Comparison of ENCODE assay signal across 16 cellular contexts in the genomic region with DNA sequence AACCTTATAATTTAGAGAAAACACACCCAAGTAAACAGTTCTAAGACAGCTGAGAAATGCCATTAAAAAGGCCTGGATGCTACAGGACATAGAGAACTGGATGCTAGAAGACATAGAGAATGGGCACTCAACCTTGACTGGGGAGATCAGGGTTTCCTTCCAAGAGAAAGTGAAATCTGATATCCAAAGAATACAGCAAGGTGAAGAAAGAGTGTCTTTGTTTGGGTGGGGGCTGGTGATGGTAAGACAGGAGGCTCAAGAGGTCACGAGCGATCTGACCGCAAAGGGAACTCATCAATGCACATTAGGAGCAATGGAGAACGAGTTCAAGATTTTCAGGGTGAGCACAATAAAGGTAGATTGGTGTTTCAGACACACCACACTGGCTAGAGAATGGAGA. TPM values are rescaled to one million over a fixed set of nuclear protein-coding genes. Genes with fewer than 3 reads are reported as not detected.
DNase-seq lines count a peak whose midpoint lies in the region; ATAC-seq, FAIRE-seq and TF ChIP-seq lines count a peak whose summit lies in the region.
"Had no signal": no experiment of that assay in that cellular context is flagged by ENCODE, and none has a peak within 500 bp of the region (broad histone marks: within the 10 kb centered on the region; RNA-seq: fewer than 3 reads in every experiment).

No MANE protein-coding gene starts in this region.

- peak; percentile 25 for DNase-seq in NCI-H2171 treated with DMSO at 0.1 percent for 48 hours (lab: John Stamatoyannopoulos, UW)
- DNase-seq in NCI-H2171 (lab: John Stamatoyannopoulos, UW), result no peak
- peak; percentile 27 for DNase-seq in kidney tubule cell (ENCODE audit: low spot score)
- DNase-seq in urothelium cell line (ENCODE audit: low spot score), result no peak
- no peak for DNase-seq in brain microvascular endothelial cell
- no peak for DNase-seq in stimulated activated effector memory CD8-positive, alpha-beta T cell treated with anti-CD3 and anti-CD28 coated beads, Interleukin-12 subunit alpha, Interleukin-12 subunit beta, amount 100 ng/mL, for 72 hours (ENCODE audit: low spot score in 2 of 2)
- DNase-seq in T-helper 9 cell, result no peak
- DNase-seq: C1 segment of cervical spinal cord; CD4-positive, alpha-beta T cell; DMS79 had no signal

- peak; percentile 52 for FAIRE-seq in urothelium cell line (lab: Jason Lieb, UNC)
- FAIRE-seq: GM12891, H54 had no signal

- no peaks in the 10 kb centered on the region for H3K36me3 ChIP-seq in brain microvascular endothelial cell (replicated peaks)

- no peaks in the 10 kb centered on the region for H3K27me3 ChIP-seq in brain microvascular endothelial cell (replicated peaks)

- H3K36me3 Mint-ChIP-seq in brain, result no peaks in the 10 kb centered on the region
- no peaks in the 10 kb centered on the region for H3K36me3 Mint-ChIP-seq in stimulated activated effector memory CD8-positive, alpha-beta T cell treated with anti-CD3 and anti-CD28 coated beads, Interleukin-12 subunit alpha, Interleukin-12 subunit beta, amount 100 ng/mL, for 72 hours

- H3K9me3 Mint-ChIP-seq in brain, result no peaks in the 10 kb centered on the region
- H3K9me3 Mint-ChIP-seq in stimulated activated effector memory CD8-positive, alpha-beta T cell treated with anti-CD3 and anti-CD28 coated beads, Interleukin-12 subunit alpha, Interleukin-12 subunit beta, amount 100 ng/mL, for 72 hours, result no peaks in the 10 kb centered on the region
- H3K9me3 Mint-ChIP-seq: CD4-positive, alpha-beta T cell had no signal

- no peak overlapping the region for H3K27ac ChIP-seq in brain microvascular endothelial cell
- H3K27ac ChIP-seq: 22Rv1, HL-60 had no signal

- H3K4me1 Mint-ChIP-seq in brain, result peaks cover 80% of the 10 kb centered on the region
- H3K4me1 Mint-ChIP-seq in stimulated activated effector memory CD8-positive, alpha-beta T cell treated with anti-CD3 and anti-CD28 coated beads, Interleukin-12 subunit alpha, Interleukin-12 subunit beta, amount 100 ng/mL, for 72 hours, result no peaks in the 10 kb centered on the region

- no peak overlapping the region for H3K4me3 ChIP-seq in brain microvascular endothelial cell (ENCODE audit: low read depth, low read length)

- in situ Hi-C loops in brain microvascular endothelial cell (cut with HindIII; ENCODE audit: low pct_ligation_motif_present, low sequenced_read_pairs), result no loop called here

- TF ChIP-seq CTCF in brain (conservative IDR thresholded peaks at IDR 0.05), result no peak
- TF ChIP-seq CTCF in brain microvascular endothelial cell (IDR thresholded peaks at IDR 0.05; ENCODE audit: low read depth, low read length, missing control alignments), result no peak

- no peak overlapping the region for H3K4me3 Mint-ChIP-seq in brain
- no peak overlapping the region for H3K4me3 Mint-ChIP-seq in stimulated activated effector memory CD8-positive, alpha-beta T cell treated with anti-CD3 and anti-CD28 coated beads, Interleukin-12 subunit alpha, Interleukin-12 subunit beta, amount 100 ng/mL, for 72 hours
- H3K4me3 Mint-ChIP-seq: CD4-positive, alpha-beta T cell had no signal

- peak overlapping the region in 3 of 5 experiments; percentile 7 to 91 (median 43) for H3K27ac Mint-ChIP-seq in brain
- H3K27ac Mint-ChIP-seq in stimulated activated effector memory CD8-positive, alpha-beta T cell treated with anti-CD3 and anti-CD28 coated beads, Interleukin-12 subunit alpha, Interleukin-12 subunit beta, amount 100 ng/mL, for 72 hours, result no peak overlapping the region
- H3K27ac Mint-ChIP-seq: CD4-positive, alpha-beta T cell had no signal

- no peak for ATAC-seq in stimulated activated effector memory CD8-positive, alpha-beta T cell treated with anti-CD3 and anti-CD28 coated beads, Interleukin-12 subunit alpha, Interleukin-12 subunit beta, amount 100 ng/mL, for 72 hours
- ATAC-seq: HCT116 had no signal

- no peaks in the 10 kb centered on the region for H3K27me3 Mint-ChIP-seq in brain

RNA-seq across cellular contexts. Expression of gene EPB41L3, which starts 31.6 kb away (rescaled TPM):
- polyA plus RNA-seq in brain (ENCODE audit: insufficient read depth, low read depth, low replicate concordance), result 83.1 TPM

Comparison
In these comparisons a context has a peak if more than half of its experiments do, and no peak if none do; other contexts are left out.
1. DNase-seq: peak in NCI-H2171 treated with DMSO at 0.1 percent for 48 hours (single experiment) and kidney tubule cell (single experiment); none in NCI-H2171 (single experiment), urothelium cell line (single experiment), brain microvascular endothelial cell (single experiment), stimulated activated effector memory CD8-positive, alpha-beta T cell treated with anti-CD3 and anti-CD28 coated beads, Interleukin-12 subunit alpha, Interleukin-12 subunit beta, amount 100 ng/mL, for 72 hours (0 of 2) and T-helper 9 cell (single experiment).